Comparison of ENCODE assay signal across 7 cellular contexts in genomic region chr1:167401260-167401873, GRCh38.
DNase-seq lines count a peak whose midpoint lies in the region; ATAC-seq and TF ChIP-seq lines count a peak whose summit lies in the region.

No MANE protein-coding gene starts in this region.

- intact Hi-C loops in sigmoid colon (cut with DNase I), result no loop called here

- peaks cover 0 to 77% (median 15%) of the 10 kb centered on the region in 4 donors for H3K36me3 ChIP-seq in sigmoid colon

- no peaks in the 10 kb centered on the region for H3K4me1 ChIP-seq in sigmoid colon

- TF ChIP-seq POLR2A in sigmoid colon (IDR thresholded peaks at IDR 0.05), result no peak

- 40 to 60% methylated on average over 8 of the region's 8 CpGs for WGBS in sigmoid colon, 2 donors

- H3K27me3 ChIP-seq in HL-60 (ENCODE audit: insufficient read depth, poor library complexity, severe bottlenecking) (no peaks in the 10 kb centered on the region), sigmoid colon (no peaks in the 10 kb centered on the region)

- no peak for TF ChIP-seq EP300 in sigmoid colon (IDR thresholded peaks at IDR 0.05)

- TF ChIP-seq CTCF in GM12865 (IDR thresholded peaks at IDR 0.05; ENCODE audit: insufficient read depth, low read depth, low read length, missing control alignments), result peak; percentile 54
- peak; percentile 16 for TF ChIP-seq CTCF in HL-60 (IDR thresholded peaks at IDR 0.05; ENCODE audit: insufficient read depth, low read length)
- TF ChIP-seq CTCF in sigmoid colon (IDR thresholded peaks at IDR 0.05), result peak in 3 of 4 experiments; percentile 27 to 38 (median 27)

- H3K4me3 ChIP-seq in GM12865 (ENCODE audit: low read depth, low read length) (no peak overlapping the region), HL-60 (replicated peaks; ENCODE audit: insufficient read depth, low read length) (no peak overlapping the region), sigmoid colon (no peak overlapping the region)

- H3K27ac ChIP-seq in HL-60 (replicated peaks) (no peak overlapping the region), sigmoid colon (no peak overlapping the region)

- no peak for ATAC-seq in HG02973 (IDR thresholded peaks at IDR 0.05; ENCODE audit: unreplicated experiment)

- no peaks in the 10 kb centered on the region for H3K9me3 ChIP-seq in sigmoid colon

- DNase-seq in GM12865 (ENCODE audit: low read depth), result peak; percentile 75
- DNase-seq in HL-60 (ENCODE audit: low read depth in 1 of 2, low spot score in 1 of 2), result peak; percentile 34 to 57
- peak; percentile 73 for DNase-seq in OCI-M1 (lab: John Stamatoyannopoulos, UW)
- peak; percentile 9 to 17 for DNase-seq in activated T-helper 1 cell treated with anti-CD3 and anti-CD28 coated beads, Interleukin-2, amount 50 U/mL, for 16 hours (ENCODE audit: low read depth in 1 of 2, low spot score in 1 of 2)
- peak; percentile 17 for DNase-seq in globus pallidus (ENCODE audit: low spot score)
- no peak for DNase-seq in sigmoid colon
